25 cellular contexts compared by ENCODE assay signal in genomic region chrX:2327423-2327822, GRCh38.
"Had no signal": no experiment of that assay in that cellular context is flagged by ENCODE, and none has a peak within 500 bp of the region (broad histone marks: within the 10 kb centered on the region; RNA-seq: fewer than 3 reads in every experiment).

No MANE protein-coding gene starts in this region.

- H3K9me3 Mint-ChIP-seq: nephron had no signal

- DNase-seq: islet precursor cell; left ventricle myocardium inferior; mesendoderm; naive thymus-derived CD8-positive, alpha-beta T cell; ovary; small intestine; spleen; stimulated activated CD4-positive, alpha-beta T cell treated with anti-CD3 and anti-CD28 coated beads, Interleukin-4, amount 100 ng/mL, for 24 hours; stimulated activated naive CD4-positive, alpha-beta T cell; tibial artery; trophoblast cell; upper lobe of right lung had no signal

- H3K4me3 Mint-ChIP-seq: mesothelial cell of epicardium; nephron; neural crest cell; stimulated activated effector memory CD8-positive, alpha-beta T cell treated with anti-CD3 and anti-CD28 coated beads, Interleukin-12 subunit alpha, Interleukin-12 subunit beta, amount 100 ng/mL, for 72 hours; stimulated activated naive CD8-positive, alpha-beta T cell treated with anti-CD3 and anti-CD28 coated beads, Interleukin-15, Interleukin-2, amounts not matched to agents 100 ng/mL and 50 ng/mL, for 24 hours had no signal

- FAIRE-seq: small intestine, urothelium cell line had no signal

- H3K4me1 Mint-ChIP-seq: mesothelial cell of epicardium; nephron; stimulated activated effector memory CD8-positive, alpha-beta T cell treated with anti-CD3 and anti-CD28 coated beads, Interleukin-12 subunit alpha, Interleukin-12 subunit beta, amount 100 ng/mL, for 72 hours had no signal

- H3K36me3 Mint-ChIP-seq: stimulated activated effector memory CD8-positive, alpha-beta T cell treated with anti-CD3 and anti-CD28 coated beads, Interleukin-12 subunit alpha, Interleukin-12 subunit beta, amount 100 ng/mL, for 72 hours had no signal

- H2AFZ ChIP-seq: hepatocyte had no signal

- H3K4me2 ChIP-seq: hepatocyte had no signal

- H3K27ac Mint-ChIP-seq: mesothelial cell of epicardium; nephron; progenitor cell of endocrine pancreas; stimulated activated naive CD8-positive, alpha-beta T cell treated with anti-CD3 and anti-CD28 coated beads, Interleukin-15, Interleukin-2, amounts not matched to agents 100 ng/mL and 50 ng/mL, for 24 hours had no signal

- H3K4me3 ChIP-seq: hepatocyte, left ventricle myocardium inferior, lung, ovary, right atrium auricular region, spleen, suprapubic skin, thoracic aorta, tibial artery, upper lobe of right lung had no signal

- H3K27ac ChIP-seq: hepatocyte, left ventricle myocardium inferior, ovary, right atrium auricular region, spleen, suprapubic skin, thoracic aorta, tibial artery, upper lobe of right lung had no signal

- H3K9me3 ChIP-seq: left ventricle myocardium inferior, ovary, right atrium auricular region, suprapubic skin, thoracic aorta, tibial artery, upper lobe of right lung had no signal

- ATAC-seq: naive thymus-derived CD8-positive, alpha-beta T cell; sciatic nerve; stimulated activated effector memory CD8-positive, alpha-beta T cell treated with anti-CD3 and anti-CD28 coated beads, Interleukin-12 subunit alpha, Interleukin-12 subunit beta, amount 100 ng/mL, for 72 hours; upper lobe of right lung had no signal

- H3K4me1 ChIP-seq: right atrium auricular region, suprapubic skin, tibial artery, upper lobe of right lung had no signal

- H3K36me3 ChIP-seq: left ventricle myocardium inferior, ovary, right atrium auricular region, spleen, suprapubic skin, thoracic aorta, tibial artery, upper lobe of right lung had no signal

- H3K27me3 Mint-ChIP-seq: naive thymus-derived CD8-positive, alpha-beta T cell; progenitor cell of endocrine pancreas; stimulated activated naive CD8-positive, alpha-beta T cell treated with anti-CD3 and anti-CD28 coated beads, Interleukin-15, Interleukin-2, amounts not matched to agents 100 ng/mL and 50 ng/mL, for 24 hours had no signal

- H3K27me3 ChIP-seq: hepatocyte, ovary, right atrium auricular region, spleen, suprapubic skin, tibial artery, upper lobe of right lung had no signal
